In genomic region chr17:21445091-21445650, GRCh38 we compare ENCODE assay signal across 19 cellular contexts.
DNase-seq lines count a peak whose midpoint lies in the region; ATAC-seq and TF ChIP-seq lines count a peak whose summit lies in the region.
"Had no signal": no experiment of that assay in that cellular context is flagged by ENCODE, and none has a peak within 500 bp of the region (broad histone marks: within the 10 kb centered on the region; RNA-seq: fewer than 3 reads in every experiment).

No MANE protein-coding gene starts in this region.

- no peak overlapping the region for H3K56ac ChIP-seq in mesendoderm (ENCODE audit: low read length)

- H3K9me3 ChIP-seq in SK-N-SH = no peaks in the 10 kb centered on the region
- H3K9me3 ChIP-seq: BE2C, HAP-1 had no signal

- H2AK5ac ChIP-seq in mesendoderm (ENCODE audit: low read length) = no peak overlapping the region

- H3K27ac ChIP-seq in SK-N-SH (ENCODE audit: low read depth in 2 of 2, low read length in 1 of 2) = no peak overlapping the region
- no peak overlapping the region for H3K27ac ChIP-seq in mesendoderm (ENCODE audit: low read depth, low read length)
- H3K27ac ChIP-seq: A549; BLaER1 treated with 17β-estradiol and CSF1 and Interleukin-3, amounts not matched to agents 10 nM and 100 nM had no signal

- no peaks in the 10 kb centered on the region; the same call in 1 of the 2 replicates for H3K27me3 ChIP-seq in SK-N-SH (ENCODE audit: insufficient read depth)
- no peaks in the 10 kb centered on the region for H3K27me3 ChIP-seq in mesendoderm (ENCODE audit: insufficient read depth, low read length, poor library complexity)
- H3K27me3 ChIP-seq: BE2C; BLaER1 treated with 17β-estradiol and CSF1 and Interleukin-3, amounts not matched to agents 10 nM and 100 nM had no signal

- DNase-seq in SK-N-SH = no peak
- DNase-seq in ecto neural progenitor cell (ENCODE audit: low spot score) = peak; percentile 39
- DNase-seq in mesendoderm = no peak
- no peak for DNase-seq in NOMO-1 (lab: John Stamatoyannopoulos, UW; ENCODE audit: unreplicated experiment in 2 of 2)
- DNase-seq: 8988T; ACHN; AML-193; BE2C; CD4-positive, alpha-beta T cell; CD8-positive, alpha-beta memory T cell; DMS 273 treated with DMSO at 0.1 percent for 48 hours; DMS79; HFFc6 had no signal

- no peak for TF ChIP-seq CTCF in SK-N-SH (IDR thresholded peaks at IDR 0.05)

- WGBS in SK-N-SH (ENCODE audit: low lambda C conversion rate) = 34% methylated on average over 9 of the region's 9 CpGs
- no CpG with 5 or more reads among the region's 9 CpGs for WGBS in mesendoderm (ENCODE audit: extremely low coverage, insufficient coverage, low lambda C conversion rate)

- no peaks in the 10 kb centered on the region for H3K9me2 ChIP-seq in SK-N-SH

- H4K20me1 ChIP-seq in SK-N-SH (ENCODE audit: insufficient read depth) = no peaks in the 10 kb centered on the region
- H4K20me1 ChIP-seq: BLaER1 treated with 17β-estradiol and CSF1 and Interleukin-3, amounts not matched to agents 10 nM and 100 nM had no signal

- peaks cover 0 to 3% of the 10 kb centered on the region in 2 experiments; a peak in 1 of 4 replicates for H3K4me1 ChIP-seq in SK-N-SH (ENCODE audit: control insufficient read depth in 1 of 2, insufficient read depth in 2 of 2, low read depth in 1 of 2, low read length in 1 of 2)
- no peaks in the 10 kb centered on the region for H3K4me1 ChIP-seq in mesendoderm (ENCODE audit: control insufficient read depth, low read depth, low read length)
- H3K4me1 ChIP-seq: BE2C, HAP-1 had no signal

- POLR2A ChIA-PET in SK-N-SH (lab: Yijun Ruan, JAX) = no interaction called here

- no peak overlapping the region for H3K9ac ChIP-seq in SK-N-SH
- no peak overlapping the region for H3K9ac ChIP-seq in mesendoderm (ENCODE audit: low read length)
- H3K9ac ChIP-seq: BLaER1 treated with 17β-estradiol and CSF1 and Interleukin-3, amounts not matched to agents 10 nM and 100 nM had no signal

- TF ChIP-seq RAD21 in SK-N-SH (IDR thresholded peaks at IDR 0.05; ENCODE audit: low read length) = no peak

- H3F3A ChIP-seq in SK-N-SH (replicated peaks; ENCODE audit: insufficient read depth) = no peaks in the 10 kb centered on the region

- H3K4ac ChIP-seq in mesendoderm (ENCODE audit: low read depth, low read length) = no peak overlapping the region

- no peaks in the 10 kb centered on the region for H3K36me3 ChIP-seq in SK-N-SH (replicated peaks in 1 of 2; ENCODE audit: control insufficient read depth in 1 of 2, insufficient read depth in 2 of 2, low read length in 1 of 2)
- H3K36me3 ChIP-seq in mesendoderm (ENCODE audit: control insufficient read depth, insufficient read depth, low read length) = no peaks in the 10 kb centered on the region
- H3K36me3 ChIP-seq: BE2C; BLaER1 treated with 17β-estradiol and CSF1 and Interleukin-3, amounts not matched to agents 10 nM and 100 nM; HAP-1 had no signal

- no peak overlapping the region for H2BK5ac ChIP-seq in mesendoderm (ENCODE audit: low read length)

- H3K4me3 ChIP-seq in SK-N-SH (ENCODE audit: low read depth in 2 of 2, low read length in 1 of 2) (no peak overlapping the region), mesendoderm (ENCODE audit: low read length) (no peak overlapping the region)
- H3K4me3 ChIP-seq: A549; BLaER1 treated with 17β-estradiol and CSF1 and Interleukin-3, amounts not matched to agents 10 nM and 100 nM; GM23338; HAP-1 had no signal

- ATAC-seq in SK-N-SH treated with all-trans-retinoic acid at 6 μM for 48 hours = no peak
- ATAC-seq in HG03159 (IDR thresholded peaks at IDR 0.05; ENCODE audit: unreplicated experiment) = no peak
- ATAC-seq: A549, GM23338 had no signal

- H2BK15ac ChIP-seq in mesendoderm (replicated peaks; ENCODE audit: low read depth) = no peak overlapping the region

- TF ChIP-seq EP300 in SK-N-SH (IDR thresholded peaks at IDR 0.05; ENCODE audit: borderline replicate concordance in 1 of 2, low read depth in 1 of 2, low read length in 1 of 2) = peak in 1 of 2 experiments; percentile 23; a peak in 1 of 4 replicates

- H3K79me1 ChIP-seq in mesendoderm (ENCODE audit: low read length) = no peaks in the 10 kb centered on the region

- no peak overlapping the region for H3K23ac ChIP-seq in mesendoderm (ENCODE audit: low read length)

- peak overlapping the region; percentile 93 for H4K8ac ChIP-seq in mesendoderm (ENCODE audit: low read depth, low read length)

- H4K5ac ChIP-seq in mesendoderm (ENCODE audit: low read length) = no peak overlapping the region

- no peak overlapping the region for H3K18ac ChIP-seq in mesendoderm (ENCODE audit: low read length)

- no peak overlapping the region for H2AFZ ChIP-seq in SK-N-SH (ENCODE audit: low read depth)
- H2AFZ ChIP-seq: GM23338 had no signal

- H2BK120ac ChIP-seq in mesendoderm (ENCODE audit: low read depth, low read length) = no peak overlapping the region

- CTCF ChIA-PET in SK-N-SH (lab: Yijun Ruan, JAX) = interaction anchor here (0.8 to 1.4 kb wide), 3 partner anchors 68 to 326 kb away, joined by 3 to 8 read pairs (median 3); no protein-coding TSS in a partner anchor

- no peak overlapping the region for H3K4me2 ChIP-seq in SK-N-SH
- no peak overlapping the region for H3K4me2 ChIP-seq in mesendoderm (ENCODE audit: low read length)
- H3K4me2 ChIP-seq: A549, GM23338 had no signal

- H3K79me2 ChIP-seq in SK-N-SH (ENCODE audit: insufficient read depth) (no peaks in the 10 kb centered on the region), mesendoderm (ENCODE audit: control insufficient read depth, insufficient read depth, low read length) (no peaks in the 10 kb centered on the region)

TF ChIP-seq in SK-N-SH, 30 proteins besides CTCF, POLR2A, EP300 and RAD21:
- TF ChIP-seq SMC3 (IDR thresholded peaks at IDR 0.05; ENCODE audit: low read depth, low read length) = no peak
- peak; percentile 76 for TF ChIP-seq GATA2 (CRISPR knock-in tag; IDR thresholded peaks at IDR 0.05)
- no peak for TF ChIP-seq MXI1 (IDR thresholded peaks at IDR 0.05; ENCODE audit: low read depth, low read length)
- TF ChIP-seq USF1 (IDR thresholded peaks at IDR 0.05; ENCODE audit: borderline replicate concordance, low read depth) = no peak
- no peak for TF ChIP-seq POLR2AphosphoS5 (IDR thresholded peaks at IDR 0.05; ENCODE audit: low read depth, low read length)
- TF ChIP-seq ELF1 (IDR thresholded peaks at IDR 0.05) = no peak
- no peak for TF ChIP-seq JUND (IDR thresholded peaks at IDR 0.05)
- no peak for TF ChIP-seq EZH2phosphoT487 (IDR thresholded peaks at IDR 0.05; ENCODE audit: borderline replicate concordance, low read depth)
- 0 out of 2 replicates have a peak, but pooled peaks have one; percentile 26 for TF ChIP-seq RCOR1 (IDR thresholded peaks at IDR 0.05; ENCODE audit: low read length)
- TF ChIP-seq FOSL2 (IDR thresholded peaks at IDR 0.05; ENCODE audit: borderline replicate concordance, low read depth) = no peak
- no peak for TF ChIP-seq NRF1 (IDR thresholded peaks at IDR 0.05; ENCODE audit: low read depth, low read length)
- TF ChIP-seq MEF2A (IDR thresholded peaks at IDR 0.05; ENCODE audit: borderline replicate concordance, low read depth) = no peak

TF ChIP-seq in SK-N-SH treated with all-trans-retinoic acid at 6 μM for 48 hours, 23 proteins besides CTCF, POLR2A, EP300 and RAD21 (continues in another document):
- no peak for TF ChIP-seq BACH2 (CRISPR knock-in tag; IDR thresholded peaks at IDR 0.05; ENCODE audit: borderline replicate concordance)
- no peak for TF ChIP-seq CSDC2 (CRISPR knock-in tag; IDR thresholded peaks at IDR 0.05)
- no peak for TF ChIP-seq ZNF8 (CRISPR knock-in tag; IDR thresholded peaks at IDR 0.05)
- no peak for TF ChIP-seq CREB5 (CRISPR knock-in tag; IDR thresholded peaks at IDR 0.05; ENCODE audit: low read depth)
- no peak for TF ChIP-seq ZNF70 (CRISPR knock-in tag; IDR thresholded peaks at IDR 0.05)
- TF ChIP-seq SNAI2 (CRISPR knock-in tag; IDR thresholded peaks at IDR 0.05) = no peak
- TF ChIP-seq PPARA (CRISPR knock-in tag; IDR thresholded peaks at IDR 0.05; ENCODE audit: borderline replicate concordance) = no peak
- TF ChIP-seq ZFP3 (CRISPR knock-in tag; IDR thresholded peaks at IDR 0.05) = no peak
- TF ChIP-seq PATZ1 (CRISPR knock-in tag; IDR thresholded peaks at IDR 0.05; ENCODE audit: borderline replicate concordance) = no peak
- no peak for TF ChIP-seq CSRNP3 (CRISPR knock-in tag; IDR thresholded peaks at IDR 0.05)
